8 cellular contexts compared by ENCODE assay signal in the genomic region with DNA sequence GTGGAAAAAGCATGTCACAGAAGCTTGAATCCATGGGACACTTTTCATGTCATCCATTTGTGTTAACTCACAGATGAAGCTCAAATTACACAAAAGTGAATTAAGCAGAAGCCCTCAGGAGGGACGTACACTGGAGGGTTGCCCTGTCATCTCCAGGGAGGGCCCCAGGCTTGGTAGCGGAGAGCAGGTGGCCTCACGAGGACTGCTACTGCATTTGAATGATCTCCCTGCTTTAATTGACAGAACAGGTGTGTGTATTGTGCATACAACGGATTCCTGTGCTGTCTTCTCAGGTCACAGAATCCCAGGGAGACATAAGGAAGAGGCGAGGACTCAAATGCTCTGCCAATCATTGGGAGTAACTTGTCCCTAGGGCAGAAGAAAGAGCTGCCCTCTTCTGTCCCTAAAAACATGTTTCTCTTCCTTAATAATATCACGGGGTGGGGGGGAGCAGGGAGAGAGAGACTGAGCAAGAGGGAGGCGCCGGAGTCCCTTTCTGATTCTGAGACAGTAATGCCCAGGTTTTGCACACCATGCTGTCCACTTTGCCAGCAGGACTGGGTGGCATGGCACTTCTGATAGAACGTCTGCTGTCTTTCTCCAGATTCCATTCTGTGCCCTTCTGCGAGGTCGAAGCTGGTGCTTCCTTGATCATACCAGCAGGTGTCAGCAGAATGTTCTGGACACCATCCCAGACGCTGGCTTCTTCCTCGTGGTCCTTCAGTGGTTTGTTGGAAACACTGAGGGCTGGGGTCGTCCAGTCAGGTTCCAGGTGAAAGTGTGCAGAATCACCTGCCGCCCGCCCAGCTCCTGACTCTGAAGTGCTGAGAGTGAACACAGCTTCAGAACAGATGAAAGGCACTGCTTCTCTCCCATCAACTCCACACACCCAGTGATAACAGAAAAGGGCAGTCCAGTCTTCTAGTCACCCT. TPM values are rescaled to one million over a fixed set of nuclear protein-coding genes. Genes with fewer than 3 reads are reported as not detected.
A peak's percentile ranks its signal among the peaks of the same experiment; 100 is the strongest.
DNase-seq lines count a peak whose midpoint lies in the region; ATAC-seq and TF ChIP-seq lines count a peak whose summit lies in the region.

No MANE protein-coding gene starts in this region.

- intact Hi-C loops in adrenal gland (cut with DNase I) = loop anchor here (5.0 to 10.0 kb wide), 3 partner anchors 52 to 172 kb away; no protein-coding TSS in a partner anchor
- intact Hi-C loops in heart left ventricle (cut with DNase I) = loop anchor here (1.0 to 5.0 kb wide), 6 partner anchors 54 to 170 kb away; no protein-coding TSS in a partner anchor
- intact Hi-C loops in psoas muscle (cut with DNase I) = loop anchor here (2.0 kb wide), 3 partner anchors 56 to 170 kb away; no protein-coding TSS in a partner anchor

- no peaks in the 10 kb centered on the region for H3K36me3 ChIP-seq in adrenal gland (replicated peaks in 1 of 2)
- H3K36me3 ChIP-seq in heart left ventricle = no peaks in the 10 kb centered on the region
- H3K36me3 ChIP-seq in psoas muscle (ENCODE audit: insufficient read depth in 1 of 2, low read depth in 1 of 2) = no peaks in the 10 kb centered on the region

- TF ChIP-seq CTCF in adrenal gland (IDR thresholded peaks at IDR 0.05) = peak; percentile 53 to 82 (median 70)
- TF ChIP-seq CTCF in heart left ventricle (IDR thresholded peaks at IDR 0.05) = peak; percentile 50 to 80 (median 68)
- TF ChIP-seq CTCF in psoas muscle (IDR thresholded peaks at IDR 0.05) = peak; percentile 73

- H3K27me3 ChIP-seq in adrenal gland (no peaks in the 10 kb centered on the region), heart left ventricle (peaks cover 0 to 39% (median 8%) of the 10 kb centered on the region in 9 donors), psoas muscle (ENCODE audit: insufficient read depth in 3 of 3, low read length in 2 of 3) (peaks cover 0 to 4% (median 0%) of the 10 kb centered on the region in 3 donors)

- H3K9me3 ChIP-seq in adrenal gland (replicated peaks in 1 of 3) (no peaks in the 10 kb centered on the region), heart left ventricle (no peaks in the 10 kb centered on the region), psoas muscle (no peaks in the 10 kb centered on the region)

- H3K4me1 ChIP-seq in adrenal gland (replicated peaks in 1 of 2) = no peaks in the 10 kb centered on the region
- H3K4me1 ChIP-seq in heart left ventricle = peaks cover 0 to 13% (median 0%) of the 10 kb centered on the region in 12 donors
- no peaks in the 10 kb centered on the region for H3K4me1 ChIP-seq in psoas muscle

- TF ChIP-seq POLR2A in adrenal gland (IDR thresholded peaks at IDR 0.05) (no peak), heart left ventricle (IDR thresholded peaks at IDR 0.05) (no peak)

- DNase-seq in NCI-H510A treated with DMSO at 0.1 percent for 48 hours (lab: John Stamatoyannopoulos, UW) (peak; percentile 14), NCI-H510A (lab: John Stamatoyannopoulos, UW) (no peak), HPDE6-E6E7 (ENCODE audit: extremely low spot score) (peak; percentile 60), RKO (ENCODE audit: low spot score) (peak; percentile 74), adrenal gland (peak; percentile 50 to 84 (median 69)), heart left ventricle (peak in 4 of 5 donors; percentile 23 to 55 (median 42)), psoas muscle (peak; percentile 39 to 63)

- H3K4me3 ChIP-seq in adrenal gland (no peak overlapping the region), heart left ventricle (no peak overlapping the region), psoas muscle (peak overlapping the region; percentile 16)

- ATAC-seq in heart left ventricle = peak; percentile 32 to 80 (median 74)
- peak; percentile 79 to 93 (median 85) for ATAC-seq in psoas muscle
- no peak for ATAC-seq in GM21786 (IDR thresholded peaks at IDR 0.05; ENCODE audit: unreplicated experiment)

- H3K27ac ChIP-seq in adrenal gland (no peak overlapping the region), heart left ventricle (no peak overlapping the region), psoas muscle (no peak overlapping the region)

- 20 to 29% (median 22%) methylated on average over 11 to 16 of the region's 16 CpGs for WGBS in adrenal gland, 4 donors
- 20 to 24% (median 22%) methylated on average over 13 to 16 of the region's 16 CpGs for WGBS in heart left ventricle, 4 donors
- WGBS in psoas muscle, 3 donors = 7 to 10% (median 10%) methylated on average over 16 of the region's 16 CpGs

RNA-seq across cellular contexts. Expression of a gene that starts 26.1 kb away (rescaled TPM):
- total RNA-seq in adrenal gland (1 to 10 TPM; 1.0 to 8.1 (median 2.4) TPM), heart left ventricle (1 to 10 TPM in 6 of 9 donors, under 1 TPM in 3; 0.49 to 5.1 (median 1.4) TPM), psoas muscle (under 1 TPM; 0.34 to 0.69 (median 0.41) TPM)
- polyA plus RNA-seq in adrenal gland (10 to 100 TPM in 1 of 3 donors, 1 to 10 TPM in 1, under 1 TPM in 1; 0.98 to 11.3 (median 2.0) TPM), heart left ventricle (under 1 TPM; 0.14 to 0.42 TPM), psoas muscle (under 1 TPM; 0.10 to 0.46 (median 0.15) TPM)
